Comparison of ENCODE assay signal across 24 cellular contexts in genomic region chr19:326851-327250, GRCh38. TPM values are rescaled to one million over a fixed set of nuclear protein-coding genes. Genes with fewer than 3 reads are reported as not detected.
DNase-seq lines count a peak whose midpoint lies in the region; ATAC-seq, FAIRE-seq and TF ChIP-seq lines count a peak whose summit lies in the region.
"Had no signal": no experiment of that assay in that cellular context is flagged by ENCODE, and none has a peak within 500 bp of the region (broad histone marks: within the 10 kb centered on the region; RNA-seq: fewer than 3 reads in every experiment).

No MANE protein-coding gene starts in this region.

- no peak for TF ChIP-seq EP300 in sigmoid colon (IDR thresholded peaks at IDR 0.05)

- CTCF ChIA-PET in activated CD4-positive, alpha-beta T cell treated with anti-CD3 and anti-CD28 coated beads for 36 hours (lab: Charles Lee) = no interaction called here

- POLR2A ChIA-PET in activated CD4-positive, alpha-beta T cell treated with anti-CD3 and anti-CD28 coated beads for 36 hours (lab: Charles Lee) = no interaction called here

- no peak for ATAC-seq in HG02623 (IDR thresholded peaks at IDR 0.05; ENCODE audit: unreplicated experiment)
- no peak for ATAC-seq in activated CD4-positive, alpha-beta T cell treated with anti-CD3 and anti-CD28 coated beads for 36 hours
- ATAC-seq: A549; CD8-positive, alpha-beta T cell had no signal

- intact Hi-C loops in kidney (cut with DNase I) = no loop called here
- intact Hi-C loops in sigmoid colon (cut with DNase I) = no loop called here
- intact Hi-C loops in activated CD4-positive, alpha-beta T cell treated with anti-CD3 and anti-CD28 coated beads for 36 hours (cut with DNase I, micrococcal nuclease) = no loop called here

- peaks cover 0 to 10% of the 10 kb centered on the region in 2 donors for H3K9me3 ChIP-seq in kidney (ENCODE audit: control insufficient read depth in 1 of 2, low read length in 2 of 2)
- H3K9me3 ChIP-seq in osteoblast (ENCODE audit: low read depth, low read length) = peaks cover 7% of the 10 kb centered on the region
- H3K9me3 ChIP-seq in sigmoid colon = peaks cover 0 to 8% (median 1%) of the 10 kb centered on the region in 4 donors

- TF ChIP-seq POLR2A in sigmoid colon (IDR thresholded peaks at IDR 0.05) = no peak

- H3K27ac ChIP-seq in kidney (ENCODE audit: low read depth in 2 of 2, low read length in 2 of 2) (no peak overlapping the region), osteoblast (ENCODE audit: low read depth, low read length) (no peak overlapping the region), sigmoid colon (no peak overlapping the region)
- H3K27ac ChIP-seq: 22Rv1; A549; BLaER1 treated with 17β-estradiol and CSF1 and Interleukin-3, amounts not matched to agents 10 nM and 100 nM; C4-2B had no signal

- peak; percentile 44 for DNase-seq in H7
- DNase-seq in kidney = peak; percentile 50
- DNase-seq in osteoblast (ENCODE audit: insufficient read length, low spot score, missing footprints) = peak; percentile 56
- DNase-seq in sigmoid colon = peak; percentile 33
- DNase-seq in stimulated activated CD4-positive, alpha-beta T cell treated with anti-CD3 and anti-CD28 coated beads, Interleukin-1b, Interleukin-23, amount 100 ng/mL, for 48 hours = no peak
- no peak for DNase-seq in activated CD4-positive, alpha-beta T cell treated with anti-CD3 and anti-CD28 coated beads for 36 hours
- no peak for DNase-seq in nephron progenitor cell
- DNase-seq: AML-193; Caco-2; Calu3; CD4-positive, alpha-beta T cell; CD8-positive, alpha-beta T cell; DMS79 treated with DMSO at 0.1 percent for 48 hours; GF-D8 had no signal

- H3K4me1 Mint-ChIP-seq in activated CD4-positive, alpha-beta T cell treated with anti-CD3 and anti-CD28 coated beads for 36 hours = no peaks in the 10 kb centered on the region
- H3K4me1 Mint-ChIP-seq in nephron progenitor cell = no peaks in the 10 kb centered on the region
- H3K4me1 Mint-ChIP-seq: B cell had no signal

- H3K27me3 Mint-ChIP-seq in activated CD4-positive, alpha-beta T cell treated with anti-CD3 and anti-CD28 coated beads for 36 hours = no peaks in the 10 kb centered on the region
- H3K27me3 Mint-ChIP-seq in nephron progenitor cell (ENCODE audit: low read depth, poor library complexity) = peaks cover 3% of the 10 kb centered on the region
- H3K27me3 Mint-ChIP-seq: B cell; CD4-positive, alpha-beta T cell had no signal

- H3K4me2 ChIP-seq in osteoblast (ENCODE audit: insufficient read depth, low read length) = no peak overlapping the region
- H3K4me2 ChIP-seq: A549; BLaER1 treated with 17β-estradiol and CSF1 and Interleukin-3, amounts not matched to agents 10 nM and 100 nM had no signal

- H3K4me1 ChIP-seq in kidney (ENCODE audit: control insufficient read depth in 1 of 2, insufficient read depth in 1 of 2, low read depth in 1 of 2, low read length in 2 of 2) (no peaks in the 10 kb centered on the region), osteoblast (ENCODE audit: insufficient read depth, low read length) (no peaks in the 10 kb centered on the region), sigmoid colon (no peaks in the 10 kb centered on the region)
- H3K4me1 ChIP-seq: A549; BLaER1 treated with 17β-estradiol and CSF1 and Interleukin-3, amounts not matched to agents 10 nM and 100 nM; Caco-2 had no signal

- H3K36me3 Mint-ChIP-seq in activated CD4-positive, alpha-beta T cell treated with anti-CD3 and anti-CD28 coated beads for 36 hours (ENCODE audit: low read depth) = peaks cover 55% of the 10 kb centered on the region
- no peaks in the 10 kb centered on the region for H3K36me3 Mint-ChIP-seq in nephron progenitor cell (ENCODE audit: low read depth)

- 92 to 97% methylated on average over 16 of the region's 16 CpGs for WGBS in sigmoid colon, 2 donors

- TF ChIP-seq CTCF in kidney (IDR thresholded peaks at IDR 0.05; ENCODE audit: borderline replicate concordance, extremely low read depth, insufficient read depth) (no peak), osteoblast (IDR thresholded peaks at IDR 0.05; ENCODE audit: extremely low read depth, low read depth, low read length) (no peak), sigmoid colon (IDR thresholded peaks at IDR 0.05) (no peak), nephron progenitor cell (IDR thresholded peaks at IDR 0.05) (no peak)

- peaks cover 52% of the 10 kb centered on the region for H3K36me3 ChIP-seq in H7 (replicated peaks; ENCODE audit: control insufficient read depth, insufficient read depth, low read length)
- peaks cover 21 to 47% of the 10 kb centered on the region in 2 donors for H3K36me3 ChIP-seq in kidney (ENCODE audit: control insufficient read depth in 1 of 2, insufficient read depth in 2 of 2, low read length in 2 of 2)
- H3K36me3 ChIP-seq in osteoblast (ENCODE audit: insufficient read depth, low read length) = peaks cover 87% of the 10 kb centered on the region
- H3K36me3 ChIP-seq in sigmoid colon = peaks cover 21 to 98% (median 68%) of the 10 kb centered on the region in 4 donors

- H3K9ac ChIP-seq in kidney (ENCODE audit: low read length in 2 of 2) = no peak overlapping the region
- H3K9ac ChIP-seq: BLaER1 treated with 17β-estradiol and CSF1 and Interleukin-3, amounts not matched to agents 10 nM and 100 nM had no signal

- peaks cover 32% of the 10 kb centered on the region for H4K20me1 ChIP-seq in osteoblast (ENCODE audit: insufficient read depth, low read length)
- H4K20me1 ChIP-seq: BLaER1 treated with 17β-estradiol and CSF1 and Interleukin-3, amounts not matched to agents 10 nM and 100 nM had no signal

- no peak for FAIRE-seq in kidney (lab: Jason Lieb, UNC)
- FAIRE-seq: A549, D721Med, G401.6, GM12891, GM19239 had no signal

- peaks cover 78% of the 10 kb centered on the region for H3K79me2 ChIP-seq in osteoblast (ENCODE audit: insufficient read depth, low read length)

- no peak overlapping the region for H2AFZ ChIP-seq in osteoblast (ENCODE audit: low read length)

- peaks cover 5% of the 10 kb centered on the region for H3K9me3 Mint-ChIP-seq in activated CD4-positive, alpha-beta T cell treated with anti-CD3 and anti-CD28 coated beads for 36 hours (ENCODE audit: low read depth)
- peaks cover 49% of the 10 kb centered on the region for H3K9me3 Mint-ChIP-seq in nephron progenitor cell
- H3K9me3 Mint-ChIP-seq: CD4-positive, alpha-beta T cell had no signal

- H3K4me3 ChIP-seq in H7 (ENCODE audit: insufficient read depth, low read depth, low read length) (no peak overlapping the region), kidney (ENCODE audit: low read length in 2 of 2) (no peak overlapping the region), osteoblast (ENCODE audit: insufficient read depth, low read length) (no peak overlapping the region), sigmoid colon (no peak overlapping the region)
- H3K4me3 ChIP-seq: A549; BLaER1 treated with 17β-estradiol and CSF1 and Interleukin-3, amounts not matched to agents 10 nM and 100 nM had no signal

- H3K27ac Mint-ChIP-seq in activated CD4-positive, alpha-beta T cell treated with anti-CD3 and anti-CD28 coated beads for 36 hours = no peak overlapping the region
- H3K27ac Mint-ChIP-seq in nephron progenitor cell = no peak overlapping the region
- H3K27ac Mint-ChIP-seq: B cell; CD4-positive, alpha-beta T cell; CD8-positive, alpha-beta T cell had no signal

- H3K4me3 Mint-ChIP-seq in activated CD4-positive, alpha-beta T cell treated with anti-CD3 and anti-CD28 coated beads for 36 hours = no peak overlapping the region
- no peak overlapping the region for H3K4me3 Mint-ChIP-seq in nephron progenitor cell
- H3K4me3 Mint-ChIP-seq: B cell; CD4-positive, alpha-beta T cell; CD8-positive, alpha-beta T cell had no signal

- H3K27me3 ChIP-seq in H7 (ENCODE audit: control insufficient read depth, insufficient read depth, low read length) (no peaks in the 10 kb centered on the region), osteoblast (ENCODE audit: insufficient read depth, low read length) (no peaks in the 10 kb centered on the region), sigmoid colon (no peaks in the 10 kb centered on the region)
- H3K27me3 ChIP-seq: BLaER1 treated with 17β-estradiol and CSF1 and Interleukin-3, amounts not matched to agents 10 nM and 100 nM had no signal

RNA-seq across cellular contexts. Expression of gene MIER2, which starts 17.7 kb away (rescaled TPM):
- total RNA-seq in H7 (2014; rRNA removed; shearing (Covaris generic)) = 43.4 and 49.6 TPM in 2 replicates
- total RNA-seq in kidney (23.4 TPM), osteoblast (10.9 and 14.8 TPM in 2 replicates), sigmoid colon (10 to 100 TPM; 11.4 to 31.9 (median 13.0) TPM)
- polyA plus RNA-seq in kidney (ENCODE audit: insufficient read depth, low read depth, low replicate concordance) (18.4 TPM), sigmoid colon (10 to 100 TPM in 1 of 3 donors, 1 to 10 TPM in 2; 6.6 to 15.5 (median 7.4) TPM)
- total RNA-seq in activated CD4-positive, alpha-beta T cell treated with anti-CD3 and anti-CD28 coated beads for 36 hours = 10 to 100 TPM; 21.2 to 24.6 TPM

RNA-seq across cellular contexts. Expression of gene PLPP2, which starts 35.6 kb away (rescaled TPM):
- total RNA-seq in H7 (2014; rRNA removed; shearing (Covaris generic)) = 77.9 and 98.2 TPM in 2 replicates
- 28.7 TPM for total RNA-seq in kidney
- polyA plus RNA-seq in kidney (ENCODE audit: insufficient read depth, low read depth, low replicate concordance) = 5.8 TPM
- total RNA-seq in osteoblast = 1.1 and 1.5 TPM in 2 replicates
- 1 to 10 TPM; 1.6 to 3.6 (median 2.3) TPM for total RNA-seq in sigmoid colon
- polyA plus RNA-seq in sigmoid colon = 100 to 1,000 TPM in 1 of 3 donors, 10 to 100 TPM in 2; 22.2 to 111 (median 29.6) TPM
- total RNA-seq in activated CD4-positive, alpha-beta T cell treated with anti-CD3 and anti-CD28 coated beads for 36 hours = under 1 TPM; 0.37 to 0.42 TPM

Comparison
In these comparisons a context has a peak if more than half of its experiments do, and no peak if none do; other contexts are left out.
1. DNase-seq: peak in H7 (single experiment), kidney (single experiment), osteoblast (single experiment) and sigmoid colon (single experiment); none in stimulated activated CD4-positive, alpha-beta T cell treated with anti-CD3 and anti-CD28 coated beads, Interleukin-1b, Interleukin-23, amount 100 ng/mL, for 48 hours (single experiment), activated CD4-positive, alpha-beta T cell treated with anti-CD3 and anti-CD28 coated beads for 36 hours (single experiment) and nephron progenitor cell (single experiment).